2 cellular contexts compared by ENCODE assay signal in genomic region chr10:63143984-63144383, GRCh38.
TF ChIP-seq lines count a peak whose summit lies in the region.

No MANE protein-coding gene starts in this region.

TF ChIP-seq in GM23338, 12 proteins besides CTCF, POLR2A, EP300 and RAD21 (continued from another document):
- no peak for TF ChIP-seq ZNF462 (CRISPR knock-in tag; IDR thresholded peaks at IDR 0.05)
- TF ChIP-seq STAT1 (IDR thresholded peaks at IDR 0.05; ENCODE audit: unreplicated experiment): no peak
- TF ChIP-seq CREB1 (CRISPR knock-in tag; IDR thresholded peaks at IDR 0.05; ENCODE audit: low read depth): no peak
- no peak for TF ChIP-seq EZH2phosphoT487 (IDR thresholded peaks at IDR 0.05; ENCODE audit: unreplicated experiment)
- no peak for TF ChIP-seq ZNF114 (CRISPR knock-in tag; IDR thresholded peaks at IDR 0.05)
- no peak for TF ChIP-seq ETS1 (IDR thresholded peaks at IDR 0.05)
- TF ChIP-seq NANOG (IDR thresholded peaks at IDR 0.05; ENCODE audit: borderline replicate concordance): no peak
TF ChIP-seq in GM23338: peak in this region for 0.

TF ChIP-seq in WTC11, 78 proteins besides CTCF, POLR2A, EP300 and RAD21 (continued from another document):
- no peak for TF ChIP-seq ERG (CRISPR knock-in tag; IDR thresholded peaks at IDR 0.05)
- TF ChIP-seq CREM (CRISPR knock-in tag; IDR thresholded peaks at IDR 0.05): no peak
- TF ChIP-seq NR1H2 (CRISPR knock-in tag; IDR thresholded peaks at IDR 0.05): no peak
- no peak for TF ChIP-seq SMAD4 (CRISPR knock-in tag; IDR thresholded peaks at IDR 0.05)
- no peak for TF ChIP-seq ZBTB21 (CRISPR knock-in tag; IDR thresholded peaks at IDR 0.05; ENCODE audit: borderline replicate concordance)
- TF ChIP-seq ETV6 (CRISPR knock-in tag; IDR thresholded peaks at IDR 0.05): no peak
- TF ChIP-seq STAT6 (CRISPR knock-in tag; conservative IDR thresholded peaks at IDR 0.05; ENCODE audit: low read depth): no peak
- TF ChIP-seq ATF2 (CRISPR knock-in tag; IDR thresholded peaks at IDR 0.05; ENCODE audit: borderline replicate concordance, low read depth): no peak
- no peak for TF ChIP-seq FOXP4 (CRISPR knock-in tag; IDR thresholded peaks at IDR 0.05)
TF ChIP-seq in WTC11: peak in this region for 0.
